ENCODE assay signal across 8 cellular contexts in the genomic region with DNA sequence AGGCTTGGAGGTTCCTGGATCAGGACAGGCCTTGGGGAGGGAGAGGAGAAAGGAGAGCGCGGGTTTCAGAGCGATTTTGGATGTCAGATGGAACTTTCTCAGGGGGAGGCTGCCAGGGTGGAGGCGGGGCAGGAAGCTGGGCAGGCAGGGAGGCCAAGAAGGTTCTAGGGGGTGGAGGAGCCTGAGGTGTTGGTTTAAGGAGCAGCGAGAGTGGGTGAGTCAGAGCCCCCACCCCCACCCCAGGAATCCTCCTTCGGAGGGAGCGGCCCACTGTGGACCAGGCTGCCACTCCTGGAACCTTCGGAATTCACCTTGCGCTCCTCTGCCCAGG. TPM values are rescaled to one million over a fixed set of nuclear protein-coding genes. Genes with fewer than 3 reads are reported as not detected.
DNase-seq lines count a peak whose midpoint lies in the region; ATAC-seq and TF ChIP-seq lines count a peak whose summit lies in the region.

No MANE protein-coding gene starts in this region.

- H3K27ac ChIP-seq in BLaER1 treated with 17β-estradiol and CSF1 and Interleukin-3, amounts not matched to agents 10 nM and 100 nM = peak overlapping the region in 6 of 11 experiments; percentile 0 to 55 (median 34); a peak in 8 of 22 replicates
- H3K27ac ChIP-seq in liver (ENCODE audit: low read depth in 1 of 2, low read length in 2 of 2) = peak overlapping the region; percentile 28 to 46
- H3K27ac ChIP-seq in tibial nerve = peak overlapping the region; percentile 67 to 90 (median 85)

- peak overlapping the region in 10 of 11 experiments; percentile 5 to 58 (median 30); a peak in 10 of 22 replicates for H3K9ac ChIP-seq in BLaER1 treated with 17β-estradiol and CSF1 and Interleukin-3, amounts not matched to agents 10 nM and 100 nM
- no peak overlapping the region for H3K9ac ChIP-seq in liver (ENCODE audit: low read depth in 1 of 2, low read length in 2 of 2)

- H3K4me1 ChIP-seq in BLaER1 treated with 17β-estradiol and CSF1 and Interleukin-3, amounts not matched to agents 10 nM and 100 nM = peaks cover 12 to 37% (median 28%) of the 10 kb centered on the region in 10 experiments
- peaks cover 0 to 9% (median 5%) of the 10 kb centered on the region in 4 donors for H3K4me1 ChIP-seq in liver (ENCODE audit: control insufficient read depth in 4 of 4, insufficient read depth in 4 of 4, low read length in 3 of 4)
- H3K4me1 ChIP-seq in tibial nerve = peaks cover 0 to 53% (median 14%) of the 10 kb centered on the region in 4 donors

- TF ChIP-seq POLR2A in tibial nerve (IDR thresholded peaks at IDR 0.05) = no peak

- peak overlapping the region in 8 of 10 experiments; percentile 26 to 60 (median 41); a peak in 14 of 20 replicates for H3K4me3 ChIP-seq in BLaER1 treated with 17β-estradiol and CSF1 and Interleukin-3, amounts not matched to agents 10 nM and 100 nM
- H3K4me3 ChIP-seq in MG63 (no peak overlapping the region), choroid plexus epithelial cell (ENCODE audit: low read depth, low read length) (no peak overlapping the region), liver (ENCODE audit: low read depth in 1 of 3, low read length in 3 of 3) (no peak overlapping the region), tibial nerve (peak overlapping the region in 1 of 4 donors; percentile 41)

- no peak for TF ChIP-seq RAD21 in liver (IDR thresholded peaks at IDR 0.05)

- 19% methylated on average over 9 of the region's 9 CpGs for WGBS in liver
- WGBS in tibial nerve, 2 donors = 28 to 35% methylated on average over 9 of the region's 9 CpGs

- H3K9me3 ChIP-seq in BLaER1 treated with 17β-estradiol and CSF1 and Interleukin-3, amounts not matched to agents 10 nM and 100 nM (replicated peaks in 1 of 11) = peaks cover 0 to 11% (median 0%) of the 10 kb centered on the region in 11 experiments; a peak in 2 of 22 replicates
- H3K9me3 ChIP-seq in MG63 = no peaks in the 10 kb centered on the region
- H3K9me3 ChIP-seq in liver (ENCODE audit: control insufficient read depth in 4 of 4, low read length in 3 of 4) = no peaks in the 10 kb centered on the region
- H3K9me3 ChIP-seq in tibial nerve = no peaks in the 10 kb centered on the region

- peak; percentile 81 for DNase-seq in MG63
- peak; percentile 83 for DNase-seq in choroid plexus epithelial cell (ENCODE audit: low read depth)
- DNase-seq in tibial nerve (ENCODE audit: low spot score in 2 of 2) = peak; percentile 46 to 64
- no peak for DNase-seq in DMS 273 (lab: John Stamatoyannopoulos, UW; ENCODE audit: unreplicated experiment)

- H3K36me3 ChIP-seq in BLaER1 treated with 17β-estradiol and CSF1 and Interleukin-3, amounts not matched to agents 10 nM and 100 nM = no peaks in the 10 kb centered on the region
- H3K36me3 ChIP-seq in MG63 = peaks cover 83% of the 10 kb centered on the region
- no peaks in the 10 kb centered on the region for H3K36me3 ChIP-seq in liver (ENCODE audit: control insufficient read depth in 4 of 4, insufficient read depth in 3 of 4, low read depth in 1 of 4, low read length in 3 of 4)
- peaks cover 0 to 72% (median 5%) of the 10 kb centered on the region in 3 donors for H3K36me3 ChIP-seq in tibial nerve

- no peak for TF ChIP-seq EP300 in tibial nerve (IDR thresholded peaks at IDR 0.05)

- peak overlapping the region; percentile 63 to 90 (median 78) for H3K4me2 ChIP-seq in BLaER1 treated with 17β-estradiol and CSF1 and Interleukin-3, amounts not matched to agents 10 nM and 100 nM

- TF ChIP-seq CTCF in choroid plexus epithelial cell (conservative IDR thresholded peaks at IDR 0.05; ENCODE audit: low read depth, low read length) (no peak), liver (IDR thresholded peaks at IDR 0.05; ENCODE audit: low read depth, low read length, missing input control) (no peak), tibial nerve (IDR thresholded peaks at IDR 0.05) (no peak)

- ATAC-seq in GM19035 (IDR thresholded peaks at IDR 0.05; ENCODE audit: unreplicated experiment) (no peak), GM19351 (IDR thresholded peaks at IDR 0.05; ENCODE audit: unreplicated experiment) (no peak)

- no peaks in the 10 kb centered on the region for H4K20me1 ChIP-seq in BLaER1 treated with 17β-estradiol and CSF1 and Interleukin-3, amounts not matched to agents 10 nM and 100 nM

- peaks cover 0 to 13% (median 5%) of the 10 kb centered on the region in 11 experiments; a peak in 8 of 22 replicates for H3K27me3 ChIP-seq in BLaER1 treated with 17β-estradiol and CSF1 and Interleukin-3, amounts not matched to agents 10 nM and 100 nM
- H3K27me3 ChIP-seq in MG63 = no peaks in the 10 kb centered on the region
- peaks cover 0 to 4% (median 1%) of the 10 kb centered on the region in 4 donors for H3K27me3 ChIP-seq in liver (ENCODE audit: control insufficient read depth in 4 of 4, insufficient read depth in 4 of 4, low read length in 3 of 4)
- H3K27me3 ChIP-seq in tibial nerve = no peaks in the 10 kb centered on the region

TF ChIP-seq in liver, 16 proteins besides CTCF, POLR2A, EP300 and RAD21:
- no peak for TF ChIP-seq HNF4A (conservative IDR thresholded peaks at IDR 0.05)
- TF ChIP-seq NR2F2 (IDR thresholded peaks at IDR 0.05) = no peak
- no peak for TF ChIP-seq SP1 (IDR thresholded peaks at IDR 0.05)
- TF ChIP-seq FOXA1 (IDR thresholded peaks at IDR 0.05) = no peak
- TF ChIP-seq, protein P1, sequence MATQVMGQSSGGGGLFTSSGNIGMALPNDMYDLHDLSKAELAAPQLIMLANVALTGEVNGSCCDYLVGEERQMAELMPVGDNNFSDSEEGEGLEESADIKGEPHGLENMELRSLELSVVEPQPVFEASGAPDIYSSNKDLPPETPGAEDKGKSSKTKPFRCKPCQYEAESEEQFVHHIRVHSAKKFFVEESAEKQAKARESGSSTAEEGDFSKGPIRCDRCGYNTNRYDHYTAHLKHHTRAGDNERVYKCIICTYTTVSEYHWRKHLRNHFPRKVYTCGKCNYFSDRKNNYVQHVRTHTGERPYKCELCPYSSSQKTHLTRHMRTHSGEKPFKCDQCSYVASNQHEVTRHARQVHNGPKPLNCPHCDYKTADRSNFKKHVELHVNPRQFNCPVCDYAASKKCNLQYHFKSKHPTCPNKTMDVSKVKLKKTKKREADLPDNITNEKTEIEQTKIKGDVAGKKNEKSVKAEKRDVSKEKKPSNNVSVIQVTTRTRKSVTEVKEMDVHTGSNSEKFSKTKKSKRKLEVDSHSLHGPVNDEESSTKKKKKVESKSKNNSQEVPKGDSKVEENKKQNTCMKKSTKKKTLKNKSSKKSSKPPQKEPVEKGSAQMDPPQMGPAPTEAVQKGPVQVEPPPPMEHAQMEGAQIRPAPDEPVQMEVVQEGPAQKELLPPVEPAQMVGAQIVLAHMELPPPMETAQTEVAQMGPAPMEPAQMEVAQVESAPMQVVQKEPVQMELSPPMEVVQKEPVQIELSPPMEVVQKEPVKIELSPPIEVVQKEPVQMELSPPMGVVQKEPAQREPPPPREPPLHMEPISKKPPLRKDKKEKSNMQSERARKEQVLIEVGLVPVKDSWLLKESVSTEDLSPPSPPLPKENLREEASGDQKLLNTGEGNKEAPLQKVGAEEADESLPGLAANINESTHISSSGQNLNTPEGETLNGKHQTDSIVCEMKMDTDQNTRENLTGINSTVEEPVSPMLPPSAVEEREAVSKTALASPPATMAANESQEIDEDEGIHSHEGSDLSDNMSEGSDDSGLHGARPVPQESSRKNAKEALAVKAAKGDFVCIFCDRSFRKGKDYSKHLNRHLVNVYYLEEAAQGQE (IDR thresholded peaks at IDR 0.05) = no peak
- TF ChIP-seq, protein P2, sequence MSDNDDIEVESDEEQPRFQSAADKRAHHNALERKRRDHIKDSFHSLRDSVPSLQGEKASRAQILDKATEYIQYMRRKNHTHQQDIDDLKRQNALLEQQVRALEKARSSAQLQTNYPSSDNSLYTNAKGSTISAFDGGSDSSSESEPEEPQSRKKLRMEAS (IDR thresholded peaks at IDR 0.05) = no peak
- no peak for TF ChIP-seq GABPA (IDR thresholded peaks at IDR 0.05 in 1 of 2, conservative IDR thresholded peaks at IDR 0.05 in 1 of 2)
- TF ChIP-seq HNF4G (IDR thresholded peaks at IDR 0.05) = no peak
- no peak for TF ChIP-seq JUND (IDR thresholded peaks at IDR 0.05)
- TF ChIP-seq RXRA (IDR thresholded peaks at IDR 0.05) = no peak
- TF ChIP-seq TAF1 (conservative IDR thresholded peaks at IDR 0.05) = no peak
- no peak for TF ChIP-seq FOXA2 (IDR thresholded peaks at IDR 0.05)
- TF ChIP-seq YY1 (IDR thresholded peaks at IDR 0.05) = no peak
- TF ChIP-seq, protein P3, sequence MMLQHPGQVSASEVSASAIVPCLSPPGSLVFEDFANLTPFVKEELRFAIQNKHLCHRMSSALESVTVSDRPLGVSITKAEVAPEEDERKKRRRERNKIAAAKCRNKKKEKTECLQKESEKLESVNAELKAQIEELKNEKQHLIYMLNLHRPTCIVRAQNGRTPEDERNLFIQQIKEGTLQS (IDR thresholded peaks at IDR 0.05) = no peak
TF ChIP-seq in liver: peak in this region for 0.

RNA-seq across cellular contexts. Expression of a gene that starts 15.9 kb away (rescaled TPM):
- 428 and 543 TPM in 2 replicates for total RNA-seq in MG63 (2014; rRNA removed; shearing (Covaris generic); ENCODE audit: low replicate concordance)
- total RNA-seq in liver (10 to 100 TPM; 38.3 to 38.9 TPM), tibial nerve (100 to 1,000 TPM; 320 to 532 (median 408) TPM)
- 10 to 100 TPM; 25.8 to 85.5 TPM for polyA plus RNA-seq in liver

RNA-seq across cellular contexts. Expression of a gene that starts 16.2 kb away (rescaled TPM):
- total RNA-seq in MG63 (2014; rRNA removed; shearing (Covaris generic); ENCODE audit: low replicate concordance) = 15.7 and 25.4 TPM in 2 replicates
- total RNA-seq in liver (1 to 10 TPM; 3.2 to 6.2 TPM), tibial nerve (100 to 1,000 TPM; 128 to 196 (median 159) TPM)
- 1 to 10 TPM; 5.5 to 7.9 TPM for polyA plus RNA-seq in liver

RNA-seq across cellular contexts. Expression of a gene that starts 49.1 kb away (rescaled TPM):
- 79.0 and 246 TPM in 2 replicates for total RNA-seq in MG63 (2014; rRNA removed; shearing (Covaris generic); ENCODE audit: low replicate concordance)
- total RNA-seq in liver (10 to 100 TPM; 28.2 to 50.0 TPM), tibial nerve (100 to 1,000 TPM; 495 to 841 (median 572) TPM)
- polyA plus RNA-seq in liver = 100 to 1,000 TPM in 1 of 2 donors, 10 to 100 TPM in 1; 84.8 to 102 TPM

Comparison
In these comparisons a context has a peak if more than half of its experiments do, and no peak if none do; other contexts are left out.
1. H3K27ac ChIP-seq: peak in every context shown above with its lines; median percentile 85 in tibial nerve; 37 in liver; 34 in BLaER1 treated with 17β-estradiol and CSF1 and Interleukin-3, amounts not matched to agents 10 nM and 100 nM.
2. H3K4me3 ChIP-seq: peak in BLaER1 treated with 17β-estradiol and CSF1 and Interleukin-3, amounts not matched to agents 10 nM and 100 nM (8 of 10); none in MG63 (single experiment), choroid plexus epithelial cell (single experiment) and liver (0 of 3).
3. H3K9ac ChIP-seq: peak in BLaER1 treated with 17β-estradiol and CSF1 and Interleukin-3, amounts not matched to agents 10 nM and 100 nM (10 of 11); none in liver (0 of 2).
4. RNA of a gene that starts 15.9 kb away (total RNA-seq): 320 to 532 TPM in tibial nerve and 428 to 543 TPM in MG63; 38.3 to 38.9 TPM in liver; every median in the first group is over 4 times any median in the second.